Comparison of ENCODE assay signal across 1 cellular context in genomic region chr11:83158474-83158786, GRCh38.
A peak's percentile ranks its signal among the peaks of the same experiment; 100 is the strongest.
TF ChIP-seq lines count a peak whose summit lies in the region.

No MANE protein-coding gene starts in this region.

TF ChIP-seq in GM12878, 131 proteins besides CTCF, POLR2A, EP300 and RAD21:
- TF ChIP-seq YBX1 (IDR thresholded peaks at IDR 0.05) = 0 out of 2 replicates have a peak, but pooled peaks have one; percentile 39
- TF ChIP-seq NBN (IDR thresholded peaks at IDR 0.05) = no peak
- peak; percentile 14 for TF ChIP-seq SMAD1 (IDR thresholded peaks at IDR 0.05; ENCODE audit: low read depth, partially characterized antibody)
